In the genomic region with DNA sequence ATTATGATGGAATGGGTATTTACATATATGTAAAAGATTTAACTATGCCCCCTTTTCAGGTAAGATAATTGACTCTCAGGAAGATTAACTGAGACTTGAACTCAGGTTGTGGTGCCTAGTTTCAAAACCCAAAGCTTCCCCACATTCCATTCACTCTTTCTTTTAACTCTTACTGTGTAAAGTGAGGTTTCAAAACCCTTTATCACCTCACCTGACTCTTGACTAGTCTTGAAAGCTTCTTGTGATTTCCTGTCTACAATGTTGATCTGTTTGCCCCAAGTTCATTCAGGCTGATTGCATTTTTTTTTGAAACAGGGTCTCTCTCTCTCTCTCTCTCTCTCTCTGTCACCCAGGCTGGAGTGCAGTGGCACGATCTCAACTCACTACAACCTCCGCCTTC, we compare ENCODE assay signal across 23 cellular contexts.
"Had no signal": no experiment of that assay in that cellular context is flagged by ENCODE, and none has a peak within 500 bp of the region (broad histone marks: within the 10 kb centered on the region; RNA-seq: fewer than 3 reads in every experiment).

No MANE protein-coding gene starts in this region.

- H3K4me1 Mint-ChIP-seq: activated B cell treated with CpG ODN at 0.5 μM for 24 hours, T-cell had no signal

- H3K36me3 Mint-ChIP-seq: activated naive CD4-positive, alpha-beta T cell treated with anti-CD3 and anti-CD28 coated beads, Interleukin-2, amount 50 U/mL, for 24 hours; T-cell had no signal

- ATAC-seq: activated CD8-positive, alpha-beta T cell treated with anti-CD3 and anti-CD28 coated beads, Interleukin-2, amount 10 ng/mL, durations not matched to agents 7 days and 5 days; T-cell had no signal

- H3K27me3 Mint-ChIP-seq: activated naive CD4-positive, alpha-beta T cell treated with anti-CD3 and anti-CD28 coated beads, Interleukin-2, amount 50 U/mL, for 24 hours; T-cell had no signal

- H3K4me3 Mint-ChIP-seq: activated B cell treated with CpG ODN at 0.5 μM for 24 hours; activated CD8-positive, alpha-beta T cell treated with anti-CD3 and anti-CD28 coated beads, Interleukin-2, amount 10 ng/mL, durations not matched to agents 7 days and 5 days; activated naive CD4-positive, alpha-beta T cell treated with anti-CD3 and anti-CD28 coated beads, Interleukin-2, amount 50 U/mL, for 24 hours; T-cell had no signal

- DNase-seq: activated B cell treated with CpG ODN at 0.5 μM for 24 hours; activated CD4-positive, alpha-beta T cell treated with anti-CD3 and anti-CD28 coated beads for 1 hour; activated CD8-positive, alpha-beta memory T cell treated with anti-CD3 and anti-CD28 coated beads, Interleukin-2, amount 50 U/mL, for 48 hours; activated CD8-positive, alpha-beta T cell treated with anti-CD3 and anti-CD28 coated beads, Interleukin-2, amount 10 ng/mL, durations not matched to agents 7 days and 5 days; activated effector memory CD4-positive, alpha-beta T cell treated with Interleukin-2 at 50 U/mL for 16 hours; activated naive CD4-positive, alpha-beta T cell; activated T-cell treated with anti-CD3 and anti-CD28 coated beads, Interleukin-2, amount 50 U/mL, for 1 hour; aorta; central memory CD4-positive, alpha-beta T cell; Karpas-422; NCI-H1105 treated with DMSO at 0.1 percent for 48 hours; NCI-H1436 treated with DMSO at 0.1 percent for 48 hours; NCI-H187 treated with DMSO at 0.1 percent for 48 hours; NCI-H2081 treated with DMSO at 0.1 percent for 48 hours; NCI-H446 treated with DMSO at 0.1 percent for 48 hours; NCI-H526; NCI-H774; SIG-M5; T-cell; T1000 had no signal

- H3K9me3 Mint-ChIP-seq: activated B cell treated with CpG ODN at 0.5 μM for 24 hours; activated naive CD4-positive, alpha-beta T cell treated with anti-CD3 and anti-CD28 coated beads, Interleukin-2, amount 50 U/mL, for 24 hours; T-cell had no signal

- FAIRE-seq: bronchial epithelial cell, TTC549 had no signal

- H3K27ac Mint-ChIP-seq: activated B cell treated with CpG ODN at 0.5 μM for 24 hours; activated CD8-positive, alpha-beta T cell treated with anti-CD3 and anti-CD28 coated beads, Interleukin-2, amount 10 ng/mL, durations not matched to agents 7 days and 5 days; activated naive CD4-positive, alpha-beta T cell treated with anti-CD3 and anti-CD28 coated beads, Interleukin-2, amount 50 U/mL, for 24 hours; T-cell had no signal
